1 cellular context compared by ENCODE assay signal in genomic region chr21:33640697-33641338, GRCh38.
TF ChIP-seq lines count a peak whose summit lies in the region.

No MANE protein-coding gene starts in this region.

TF ChIP-seq in H1, 55 proteins besides CTCF, POLR2A, EP300 and RAD21:
- TF ChIP-seq TEAD4 (IDR thresholded peaks at IDR 0.05; ENCODE audit: low read depth, low read length), result no peak
- TF ChIP-seq ATF2 (IDR thresholded peaks at IDR 0.05; ENCODE audit: low read length), result peak; percentile 7; the same call in 1 of the 2 replicates
- TF ChIP-seq ATF3 (IDR thresholded peaks at IDR 0.05; ENCODE audit: insufficient read depth, low read depth, low read length), result no peak
TF ChIP-seq in H1: peak in this region for 1.
